ENCODE assay signal across 19 cellular contexts in the genomic region with DNA sequence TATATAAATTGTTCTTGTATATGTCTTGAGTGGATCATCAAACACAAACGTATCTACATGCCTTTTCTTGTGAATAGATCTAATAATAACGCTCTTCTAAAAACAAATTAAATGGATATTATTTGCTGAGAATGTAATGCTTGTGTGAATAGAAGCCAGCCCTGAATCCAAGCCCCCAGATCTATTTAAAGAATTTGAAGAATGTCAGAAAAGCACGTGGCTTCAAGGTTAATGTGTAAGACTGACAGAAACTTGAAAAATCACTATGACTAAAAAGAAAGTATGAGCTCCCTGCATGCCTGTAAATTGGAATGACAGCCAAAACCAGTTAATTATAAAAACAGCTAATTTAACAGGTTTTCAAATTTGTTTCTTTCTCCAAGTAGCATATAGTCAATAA. TPM values are rescaled to one million over a fixed set of nuclear protein-coding genes. Genes with fewer than 3 reads are reported as not detected.
DNase-seq lines count a peak whose midpoint lies in the region; ATAC-seq, FAIRE-seq and TF ChIP-seq lines count a peak whose summit lies in the region.
"Had no signal": no experiment of that assay in that cellular context is flagged by ENCODE, and none has a peak within 500 bp of the region (broad histone marks: within the 10 kb centered on the region; RNA-seq: fewer than 3 reads in every experiment).

No MANE protein-coding gene starts in this region.

- no peaks in the 10 kb centered on the region for H3K4me1 Mint-ChIP-seq in CD8-positive, alpha-beta T cell (ENCODE audit: low read depth)
- H3K4me1 Mint-ChIP-seq: stimulated activated memory B cell treated with anti-CD40 and anti-IgM and Interleukin-4, amounts not matched to agents 10 μg/mL and 1 μg/mL and 100 μg/mL, for 72 hours had no signal

- H3K27me3 ChIP-seq in A673 (replicated peaks; ENCODE audit: insufficient read depth, low read depth, low read length, poor library complexity), result no peaks in the 10 kb centered on the region
- H3K27me3 ChIP-seq in CD8-positive, alpha-beta T cell (ENCODE audit: insufficient read depth, low read length), result no peaks in the 10 kb centered on the region
- H3K27me3 ChIP-seq: colonic mucosa, tibial artery had no signal

- H3K9me3 ChIP-seq in A673 (ENCODE audit: low read depth, low read length, poor library complexity, severe bottlenecking), result no peaks in the 10 kb centered on the region
- H3K9me3 ChIP-seq in mesodermal cell (ENCODE audit: control insufficient read depth, low read length), result no peaks in the 10 kb centered on the region
- no peaks in the 10 kb centered on the region for H3K9me3 ChIP-seq in CD8-positive, alpha-beta T cell (ENCODE audit: low read length)
- H3K9me3 ChIP-seq: A549, colonic mucosa, tibial artery had no signal

- no peaks in the 10 kb centered on the region for H3K36me3 ChIP-seq in A673 (ENCODE audit: insufficient read depth, low read length, poor library complexity, severe bottlenecking)
- H3K36me3 ChIP-seq in mesodermal cell (ENCODE audit: control insufficient read depth, insufficient read depth, low read length), result no peaks in the 10 kb centered on the region
- H3K36me3 ChIP-seq in CD8-positive, alpha-beta T cell (ENCODE audit: insufficient read depth, low read length), result no peaks in the 10 kb centered on the region
- H3K36me3 ChIP-seq: colonic mucosa, tibial artery had no signal

- no peak overlapping the region for H3K27ac Mint-ChIP-seq in CD8-positive, alpha-beta T cell
- H3K27ac Mint-ChIP-seq: stimulated activated memory B cell treated with anti-CD40 and anti-IgM and Interleukin-4, amounts not matched to agents 10 μg/mL and 1 μg/mL and 100 μg/mL, for 72 hours had no signal

- FAIRE-seq in HTR-8/SVneo (lab: Jason Lieb, UNC), result no peak
- FAIRE-seq: A549 had no signal

- H3K9me3 Mint-ChIP-seq in CD8-positive, alpha-beta T cell, result no peaks in the 10 kb centered on the region
- H3K9me3 Mint-ChIP-seq: stimulated activated memory B cell treated with anti-CD40 and anti-IgM and Interleukin-4, amounts not matched to agents 10 μg/mL and 1 μg/mL and 100 μg/mL, for 72 hours had no signal

- H3K4me1 ChIP-seq in A673 (ENCODE audit: insufficient read depth, low read length, poor library complexity, severe bottlenecking) (peaks cover 13% of the 10 kb centered on the region), mesodermal cell (ENCODE audit: control insufficient read depth, insufficient read depth, low read length, poor library complexity, severe bottlenecking) (peaks cover 15% of the 10 kb centered on the region)
- no peaks in the 10 kb centered on the region for H3K4me1 ChIP-seq in CD8-positive, alpha-beta T cell (ENCODE audit: insufficient read depth, low read length)
- H3K4me1 ChIP-seq: A549, colonic mucosa, tibial artery had no signal

- H3K4me3 ChIP-seq in A673 (ENCODE audit: low read depth, low read length, poor library complexity, severe bottlenecking), result no peak overlapping the region
- no peak overlapping the region for H3K4me3 ChIP-seq in choroid plexus epithelial cell (ENCODE audit: low read depth, low read length)
- H3K4me3 ChIP-seq in mesodermal cell (ENCODE audit: extremely low read depth, insufficient read depth, low read length, poor library complexity, severe bottlenecking), result no peak overlapping the region
- no peak overlapping the region for H3K4me3 ChIP-seq in CD8-positive, alpha-beta T cell (ENCODE audit: low read depth, low read length)
- H3K4me3 ChIP-seq: A549, colonic mucosa, tibial artery had no signal

- POLR2A ChIA-PET in A673 (lab: Charles Lee; ENCODE audit: low non-redundant PET), result no interaction called here
- POLR2A ChIA-PET in CD8-positive, alpha-beta T cell (lab: Charles Lee), result no interaction called here

- DNase-seq in A673 (ENCODE audit: low spot score) (peak; percentile 25), HTR-8/SVneo (ENCODE audit: insufficient read length, low spot score) (peak; percentile 13), choroid plexus epithelial cell (ENCODE audit: low read depth) (peak; percentile 79), NCI-H2081 treated with DMSO at 0.1 percent for 48 hours (lab: John Stamatoyannopoulos, UW) (no peak), amniotic stem cell (lab: John Stamatoyannopoulos, UW) (no peak)
- no peak for DNase-seq in CD8-positive, alpha-beta T cell
- DNase-seq: activated CD4-positive, alpha-beta T cell treated with anti-CD3 and anti-CD28 coated beads, Interleukin-2, amount 50 U/mL, for 1 hour; activated T-cell treated with anti-CD3 and anti-CD28 coated beads, Interleukin-2, amount 50 U/mL, for 1 hour; colonic mucosa; GF-D8; islet precursor cell; NCI-H187 treated with DMSO at 0.1 percent for 48 hours; NCI-H524; tibial artery had no signal

- BruUV-seq in A673 (replicated peaks; lab: Mats Ljungman, UMichigan), result no TSS peak

- no peak for ATAC-seq in GM21526 (IDR thresholded peaks at IDR 0.05; ENCODE audit: low FRiP score, unreplicated experiment)
- no peak for ATAC-seq in CD8-positive, alpha-beta T cell
- ATAC-seq: A549; stimulated activated memory B cell treated with anti-CD40 and anti-IgM and Interleukin-4, amounts not matched to agents 10 μg/mL and 1 μg/mL and 100 μg/mL, for 72 hours had no signal

- H3K27ac ChIP-seq in A673 (ENCODE audit: low read depth, low read length, poor library complexity, severe bottlenecking), result no peak overlapping the region
- peak overlapping the region; percentile 57 for H3K27ac ChIP-seq in mesodermal cell (ENCODE audit: low read depth, low read length, severe bottlenecking)
- H3K27ac ChIP-seq in CD8-positive, alpha-beta T cell (ENCODE audit: low read depth, low read length), result no peak overlapping the region
- H3K27ac ChIP-seq: A549, colonic mucosa, tibial artery had no signal

- no peak for TF ChIP-seq CTCF in A673 (conservative IDR thresholded peaks at IDR 0.05; ENCODE audit: low read depth, low read length)
- TF ChIP-seq CTCF in choroid plexus epithelial cell (conservative IDR thresholded peaks at IDR 0.05; ENCODE audit: low read depth, low read length), result no peak
- TF ChIP-seq CTCF in CD8-positive, alpha-beta T cell (IDR thresholded peaks at IDR 0.05), result no peak

- no CpG with 5 or more reads among the region's 3 CpGs for WGBS in mesodermal cell (ENCODE audit: insufficient coverage in 2 of 2), 2 experiments

- intact Hi-C loops in A673 (cut with micrococcal nuclease; ENCODE audit: unreplicated experiment), result no loop called here
- intact Hi-C loops in CD8-positive, alpha-beta T cell (cut with DNase I, micrococcal nuclease), result no loop called here

- CTCF ChIA-PET in A673 (lab: Charles Lee), result no interaction called here
- CTCF ChIA-PET in CD8-positive, alpha-beta T cell (lab: Charles Lee), result interaction anchor here (1.4 kb wide), 1 partner anchor 13 kb away, joined by 3 read pairs; no protein-coding TSS in a partner anchor

- H3K27me3 Mint-ChIP-seq in CD8-positive, alpha-beta T cell (ENCODE audit: low read depth), result peaks cover 5% of the 10 kb centered on the region
- H3K27me3 Mint-ChIP-seq: stimulated activated memory B cell treated with anti-CD40 and anti-IgM and Interleukin-4, amounts not matched to agents 10 μg/mL and 1 μg/mL and 100 μg/mL, for 72 hours had no signal

- H3K4me3 Mint-ChIP-seq in CD8-positive, alpha-beta T cell, result no peak overlapping the region
- H3K4me3 Mint-ChIP-seq: stimulated activated memory B cell treated with anti-CD40 and anti-IgM and Interleukin-4, amounts not matched to agents 10 μg/mL and 1 μg/mL and 100 μg/mL, for 72 hours had no signal

- no peaks in the 10 kb centered on the region for H3K36me3 Mint-ChIP-seq in CD8-positive, alpha-beta T cell
- H3K36me3 Mint-ChIP-seq: stimulated activated memory B cell treated with anti-CD40 and anti-IgM and Interleukin-4, amounts not matched to agents 10 μg/mL and 1 μg/mL and 100 μg/mL, for 72 hours had no signal

RNA-seq across cellular contexts. Expression of a gene that starts 43.2 kb away (rescaled TPM):
- total RNA-seq in A673 (2021), result 2.4 and 3.0 TPM in 2 replicates
- polyA plus RNA-seq in mesodermal cell (2013, experiment 1 of 2), result 7.7 TPM
- polyA plus RNA-seq in mesodermal cell (2013, experiment 2 of 2), result 10.5 TPM
- total RNA-seq in CD8-positive, alpha-beta T cell, result not detected
- total RNA-seq: MCF 10A had no signal

Comparison
In these comparisons a context has a peak if more than half of its experiments do, and no peak if none do; other contexts are left out.
1. DNase-seq: peak in A673 (single experiment), HTR-8/SVneo (single experiment) and choroid plexus epithelial cell (single experiment); none in NCI-H2081 treated with DMSO at 0.1 percent for 48 hours (single experiment), amniotic stem cell (single experiment) and CD8-positive, alpha-beta T cell (0 of 7).